ENCODE assay signal across 8 cellular contexts in the genomic region with DNA sequence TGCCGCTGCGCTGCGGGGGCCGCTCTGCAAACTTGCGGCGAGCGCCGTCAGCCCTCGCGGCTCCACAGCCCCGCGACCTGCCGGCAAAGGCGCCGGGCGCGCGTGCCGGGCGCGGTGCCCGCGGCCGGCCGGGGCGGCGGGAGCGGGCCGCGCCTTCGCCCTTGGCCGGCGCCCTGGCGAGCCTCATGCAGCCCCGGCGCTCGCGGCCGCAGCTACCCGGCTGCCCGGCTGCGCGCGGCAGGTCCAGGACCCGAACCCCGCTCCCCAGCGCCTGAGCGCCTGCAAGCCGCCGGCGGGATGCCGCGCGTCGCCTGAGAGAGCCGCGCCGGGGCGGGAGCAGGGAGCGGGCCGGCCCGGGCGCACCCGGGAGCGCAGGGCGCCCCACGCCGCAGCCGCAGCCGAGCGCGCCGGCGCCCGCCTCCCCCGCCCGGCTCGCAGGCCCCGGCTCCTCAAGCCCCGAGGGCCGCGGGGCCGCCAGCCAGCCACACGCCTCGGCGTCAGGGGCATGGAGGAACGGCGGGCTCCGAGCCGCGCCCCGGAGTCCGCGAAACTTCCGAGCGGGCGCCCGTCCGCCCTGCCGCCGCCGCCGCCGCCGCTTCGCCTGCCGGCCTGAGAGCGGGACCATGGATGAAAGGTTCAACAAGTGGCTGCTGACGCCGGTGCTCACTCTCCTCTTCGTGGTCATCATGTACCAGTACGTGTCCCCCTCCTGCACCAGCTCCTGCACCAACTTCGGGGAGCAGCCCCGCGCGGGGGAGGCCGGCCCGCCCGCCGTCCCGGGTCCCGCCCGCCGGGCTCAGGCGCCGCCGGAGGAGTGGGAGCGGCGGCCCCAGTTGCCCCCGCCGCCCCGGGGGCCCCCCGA.
A peak's percentile ranks its signal among the peaks of the same experiment; 100 is the strongest.
DNase-seq lines count a peak whose midpoint lies in the region; ATAC-seq and TF ChIP-seq lines count a peak whose summit lies in the region.

No MANE protein-coding gene starts in this region.

- H3K4me3 ChIP-seq in skeletal muscle cell (ENCODE audit: low read depth, low read length), result peak overlapping the region; percentile 59

- intact Hi-C loops in head of caudate nucleus (cut with DNase I), result no loop called here

- DNase-seq in head of caudate nucleus, result peak in 31 of 42 donors; percentile 1 to 46 (median 17)
- DNase-seq in skeletal muscle cell (ENCODE audit: low read depth), result no peak
- DNase-seq in NCI-H128 (lab: John Stamatoyannopoulos, UW; ENCODE audit: unreplicated experiment), result no peak
- DNase-seq in NCI-H2107 treated with DMSO at 0.1 percent for 48 hours (lab: John Stamatoyannopoulos, UW; ENCODE audit: unreplicated experiment), result no peak
- no peak for DNase-seq in activated CD4-positive, alpha-beta T cell treated with anti-CD3 and anti-CD28 coated beads, Interleukin-2, amount 50 U/mL, for 4 hours

- ATAC-seq in GM18498 (IDR thresholded peaks at IDR 0.05; ENCODE audit: unreplicated experiment) (peak; percentile 60), HG02610 (IDR thresholded peaks at IDR 0.05; ENCODE audit: unreplicated experiment) (peak; percentile 34), SK-N-SH treated with all-trans-retinoic acid at 6 μM for 48 hours (peak; percentile 25)

TF ChIP-seq in SK-N-SH treated with all-trans-retinoic acid at 6 μM for 48 hours, 23 proteins besides CTCF, POLR2A, EP300 and RAD21:
- TF ChIP-seq TOX (CRISPR knock-in tag; IDR thresholded peaks at IDR 0.05; ENCODE audit: borderline replicate concordance) (no peak), RARB (CRISPR knock-in tag; IDR thresholded peaks at IDR 0.05) (no peak), BACH2 (CRISPR knock-in tag; IDR thresholded peaks at IDR 0.05; ENCODE audit: borderline replicate concordance) (no peak), ZFP3 (CRISPR knock-in tag; IDR thresholded peaks at IDR 0.05) (no peak), ESRRG (CRISPR knock-in tag; IDR thresholded peaks at IDR 0.05) (no peak)
- TF ChIP-seq, protein P1, sequence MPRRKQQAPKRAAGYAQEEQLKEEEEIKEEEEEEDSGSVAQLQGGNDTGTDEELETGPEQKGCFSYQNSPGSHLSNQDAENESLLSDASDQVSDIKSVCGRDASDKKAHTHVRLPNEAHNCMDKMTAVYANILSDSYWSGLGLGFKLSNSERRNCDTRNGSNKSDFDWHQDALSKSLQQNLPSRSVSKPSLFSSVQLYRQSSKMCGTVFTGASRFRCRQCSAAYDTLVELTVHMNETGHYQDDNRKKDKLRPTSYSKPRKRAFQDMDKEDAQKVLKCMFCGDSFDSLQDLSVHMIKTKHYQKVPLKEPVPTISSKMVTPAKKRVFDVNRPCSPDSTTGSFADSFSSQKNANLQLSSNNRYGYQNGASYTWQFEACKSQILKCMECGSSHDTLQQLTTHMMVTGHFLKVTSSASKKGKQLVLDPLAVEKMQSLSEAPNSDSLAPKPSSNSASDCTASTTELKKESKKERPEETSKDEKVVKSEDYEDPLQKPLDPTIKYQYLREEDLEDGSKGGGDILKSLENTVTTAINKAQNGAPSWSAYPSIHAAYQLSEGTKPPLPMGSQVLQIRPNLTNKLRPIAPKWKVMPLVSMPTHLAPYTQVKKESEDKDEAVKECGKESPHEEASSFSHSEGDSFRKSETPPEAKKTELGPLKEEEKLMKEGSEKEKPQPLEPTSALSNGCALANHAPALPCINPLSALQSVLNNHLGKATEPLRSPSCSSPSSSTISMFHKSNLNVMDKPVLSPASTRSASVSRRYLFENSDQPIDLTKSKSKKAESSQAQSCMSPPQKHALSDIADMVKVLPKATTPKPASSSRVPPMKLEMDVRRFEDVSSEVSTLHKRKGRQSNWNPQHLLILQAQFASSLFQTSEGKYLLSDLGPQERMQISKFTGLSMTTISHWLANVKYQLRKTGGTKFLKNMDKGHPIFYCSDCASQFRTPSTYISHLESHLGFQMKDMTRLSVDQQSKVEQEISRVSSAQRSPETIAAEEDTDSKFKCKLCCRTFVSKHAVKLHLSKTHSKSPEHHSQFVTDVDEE (CRISPR knock-in tag; IDR thresholded peaks at IDR 0.05), result no peak

Comparison
In these comparisons a context has a peak if more than half of its experiments do, and no peak if none do; other contexts are left out.
1. DNase-seq: peak in head of caudate nucleus (31 of 42); none in skeletal muscle cell (single experiment), NCI-H128 (single experiment), NCI-H2107 treated with DMSO at 0.1 percent for 48 hours (single experiment) and activated CD4-positive, alpha-beta T cell treated with anti-CD3 and anti-CD28 coated beads, Interleukin-2, amount 50 U/mL, for 4 hours (0 of 2).
2. Peak in every context shown above with its lines, with median percentiles within 50 percentile points of each other: ATAC-seq.